14 cellular contexts compared by ENCODE assay signal in the genomic region with DNA sequence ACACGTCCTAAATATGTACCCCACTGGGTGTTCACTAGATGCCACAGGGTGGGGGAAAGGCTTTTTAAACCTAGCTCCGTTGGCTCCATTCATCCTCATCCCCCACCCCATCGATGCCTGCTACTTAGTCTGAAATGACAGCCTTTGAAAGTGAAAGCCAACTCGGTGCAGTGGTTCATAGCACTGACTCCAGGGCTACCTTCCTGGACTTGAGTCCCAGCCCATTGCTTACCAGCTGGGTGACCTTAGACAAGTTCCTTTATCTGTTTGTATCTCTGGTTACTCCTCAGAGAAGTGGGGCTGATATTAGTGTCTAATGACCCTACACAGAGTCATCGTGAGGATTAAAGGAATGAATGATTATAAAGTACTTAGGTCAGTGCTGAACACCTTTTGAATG. TPM values are rescaled to one million over a fixed set of nuclear protein-coding genes. Genes with fewer than 3 reads are reported as not detected.
A peak's percentile ranks its signal among the peaks of the same experiment; 100 is the strongest.
DNase-seq lines count a peak whose midpoint lies in the region; ATAC-seq lines count a peak whose summit lies in the region.
"Had no signal": no experiment of that assay in that cellular context is flagged by ENCODE, and none has a peak within 500 bp of the region (broad histone marks: within the 10 kb centered on the region; RNA-seq: fewer than 3 reads in every experiment).

No MANE protein-coding gene starts in this region.

- no peaks in the 10 kb centered on the region for H3K9me3 Mint-ChIP-seq in stimulated activated naive CD8-positive, alpha-beta T cell treated with anti-CD3 and anti-CD28 coated beads, Interleukin-15, amount 100 ng/mL, for 72 hours
- no peaks in the 10 kb centered on the region for H3K9me3 Mint-ChIP-seq in activated T-helper 17 cell treated with anti-CD3 and anti-CD28 coated beads, Interleukin-2, amount 50 U/mL, for 72 hours
- H3K9me3 Mint-ChIP-seq: activated CD4-positive, alpha-beta memory T cell treated with anti-CD3 and anti-CD28 coated beads, Interleukin-2, amount 10 ng/mL, durations not matched to agents 7 days and 5 days; activated naive CD4-positive, alpha-beta T cell treated with anti-CD3 and anti-CD28 coated beads, Interleukin-2, amount 10 ng/mL, durations not matched to agents 7 days and 5 days had no signal

- no peaks in the 10 kb centered on the region for H3K4me1 Mint-ChIP-seq in stimulated activated naive CD8-positive, alpha-beta T cell treated with anti-CD3 and anti-CD28 coated beads, Interleukin-15, amount 100 ng/mL, for 72 hours
- no peaks in the 10 kb centered on the region for H3K4me1 Mint-ChIP-seq in activated T-helper 17 cell treated with anti-CD3 and anti-CD28 coated beads, Interleukin-2, amount 50 U/mL, for 72 hours

- no peak overlapping the region for H3K4me3 Mint-ChIP-seq in stimulated activated naive CD8-positive, alpha-beta T cell treated with anti-CD3 and anti-CD28 coated beads, Interleukin-15, amount 100 ng/mL, for 72 hours
- no peak overlapping the region for H3K4me3 Mint-ChIP-seq in activated T-helper 17 cell treated with anti-CD3 and anti-CD28 coated beads, Interleukin-2, amount 50 U/mL, for 72 hours
- H3K4me3 Mint-ChIP-seq: activated CD4-positive, alpha-beta memory T cell treated with anti-CD3 and anti-CD28 coated beads, Interleukin-2, amount 10 ng/mL, durations not matched to agents 7 days and 5 days; activated naive CD4-positive, alpha-beta T cell treated with anti-CD3 and anti-CD28 coated beads, Interleukin-2, amount 10 ng/mL, durations not matched to agents 7 days and 5 days had no signal

- no peak for DNase-seq in stimulated activated naive CD8-positive, alpha-beta T cell treated with anti-CD3 and anti-CD28 coated beads, Interleukin-15, amount 100 ng/mL, for 72 hours
- no peak for DNase-seq in stimulated activated naive CD8-positive, alpha-beta T cell treated with anti-CD3 and anti-CD28 coated beads, Interleukin-15, Interleukin-2, amounts not matched to agents 100 U/mL and 50 U/mL, for 24 hours
- DNase-seq in A172 (ENCODE audit: low spot score) (no peak), NCI-H2029 (lab: John Stamatoyannopoulos, UW) (no peak)
- DNase-seq: activated CD4-positive, alpha-beta memory T cell treated with anti-CD3 and anti-CD28 coated beads, Interleukin-2, amount 10 ng/mL, durations not matched to agents 7 days and 5 days; activated naive CD4-positive, alpha-beta T cell treated with anti-CD3 and anti-CD28 coated beads, Interleukin-2, amount 10 ng/mL, durations not matched to agents 7 days and 5 days; left ventricle myocardium inferior; T-helper 2 cell; transverse colon had no signal

- H3K36me3 Mint-ChIP-seq in activated T-helper 17 cell treated with anti-CD3 and anti-CD28 coated beads, Interleukin-2, amount 50 U/mL, for 72 hours (ENCODE audit: low read depth), result no peaks in the 10 kb centered on the region
- H3K36me3 Mint-ChIP-seq: activated naive CD4-positive, alpha-beta T cell treated with anti-CD3 and anti-CD28 coated beads, Interleukin-2, amount 10 ng/mL, durations not matched to agents 7 days and 5 days had no signal

- no peak for ATAC-seq in stimulated activated naive CD8-positive, alpha-beta T cell treated with anti-CD3 and anti-CD28 coated beads, Interleukin-15, amount 100 ng/mL, for 72 hours
- ATAC-seq in stimulated activated naive CD8-positive, alpha-beta T cell treated with anti-CD3 and anti-CD28 coated beads, Interleukin-15, Interleukin-2, amounts not matched to agents 100 U/mL and 50 U/mL, for 24 hours, result no peak
- ATAC-seq in GM21825 (IDR thresholded peaks at IDR 0.05; ENCODE audit: unreplicated experiment) (peak; percentile 36), HG03378 (IDR thresholded peaks at IDR 0.05; ENCODE audit: unreplicated experiment) (peak; percentile 41), HG03196 (IDR thresholded peaks at IDR 0.05; ENCODE audit: unreplicated experiment) (no peak)
- no peak for ATAC-seq in activated T-helper 17 cell treated with anti-CD3 and anti-CD28 coated beads, Interleukin-2, amount 50 U/mL, for 72 hours (replicated peaks)
- ATAC-seq: Panc1 had no signal

- H3K27me3 Mint-ChIP-seq in stimulated activated naive CD8-positive, alpha-beta T cell treated with anti-CD3 and anti-CD28 coated beads, Interleukin-15, amount 100 ng/mL, for 72 hours, result no peaks in the 10 kb centered on the region
- H3K27me3 Mint-ChIP-seq in activated T-helper 17 cell treated with anti-CD3 and anti-CD28 coated beads, Interleukin-2, amount 50 U/mL, for 72 hours, result no peaks in the 10 kb centered on the region
- H3K27me3 Mint-ChIP-seq: activated CD4-positive, alpha-beta memory T cell treated with anti-CD3 and anti-CD28 coated beads, Interleukin-2, amount 10 ng/mL, durations not matched to agents 7 days and 5 days; activated naive CD4-positive, alpha-beta T cell treated with anti-CD3 and anti-CD28 coated beads, Interleukin-2, amount 10 ng/mL, durations not matched to agents 7 days and 5 days had no signal

- H3K27ac Mint-ChIP-seq in stimulated activated naive CD8-positive, alpha-beta T cell treated with anti-CD3 and anti-CD28 coated beads, Interleukin-15, amount 100 ng/mL, for 72 hours, result peak overlapping the region; percentile 15 to 31
- no peak overlapping the region for H3K27ac Mint-ChIP-seq in activated T-helper 17 cell treated with anti-CD3 and anti-CD28 coated beads, Interleukin-2, amount 50 U/mL, for 72 hours
- H3K27ac Mint-ChIP-seq: activated CD4-positive, alpha-beta memory T cell treated with anti-CD3 and anti-CD28 coated beads, Interleukin-2, amount 10 ng/mL, durations not matched to agents 7 days and 5 days; activated naive CD4-positive, alpha-beta T cell treated with anti-CD3 and anti-CD28 coated beads, Interleukin-2, amount 10 ng/mL, durations not matched to agents 7 days and 5 days had no signal

RNA-seq across cellular contexts. Expression of gene EHD3, which starts 24.4 kb away (rescaled TPM):
- 1 to 10 TPM; 1.1 TPM for total RNA-seq in activated T-helper 17 cell treated with anti-CD3 and anti-CD28 coated beads, Interleukin-2, amount 50 U/mL, for 72 hours
- total RNA-seq in A172 (2014; rRNA removed; shearing (Covaris generic)), result 3.2 and 4.0 TPM in 2 replicates

RNA-seq across cellular contexts. Expression of gene CAPN14, which starts 41.0 kb away (rescaled TPM):
- under 1 TPM; 0.53 to 0.67 TPM for total RNA-seq in activated T-helper 17 cell treated with anti-CD3 and anti-CD28 coated beads, Interleukin-2, amount 50 U/mL, for 72 hours
- not detected in 2 replicates for total RNA-seq in A172 (2014; rRNA removed; shearing (Covaris generic))

Comparison
In these comparisons a context has a peak if more than half of its experiments do, and no peak if none do; other contexts are left out.
1. ATAC-seq: peak in GM21825 (single experiment) and HG03378 (single experiment); none in stimulated activated naive CD8-positive, alpha-beta T cell treated with anti-CD3 and anti-CD28 coated beads, Interleukin-15, amount 100 ng/mL, for 72 hours (single experiment), stimulated activated naive CD8-positive, alpha-beta T cell treated with anti-CD3 and anti-CD28 coated beads, Interleukin-15, Interleukin-2, amounts not matched to agents 100 U/mL and 50 U/mL, for 24 hours (single experiment), HG03196 (single experiment) and activated T-helper 17 cell treated with anti-CD3 and anti-CD28 coated beads, Interleukin-2, amount 50 U/mL, for 72 hours (single experiment).